ENCODE assay signal across 32 cellular contexts in the genomic region with DNA sequence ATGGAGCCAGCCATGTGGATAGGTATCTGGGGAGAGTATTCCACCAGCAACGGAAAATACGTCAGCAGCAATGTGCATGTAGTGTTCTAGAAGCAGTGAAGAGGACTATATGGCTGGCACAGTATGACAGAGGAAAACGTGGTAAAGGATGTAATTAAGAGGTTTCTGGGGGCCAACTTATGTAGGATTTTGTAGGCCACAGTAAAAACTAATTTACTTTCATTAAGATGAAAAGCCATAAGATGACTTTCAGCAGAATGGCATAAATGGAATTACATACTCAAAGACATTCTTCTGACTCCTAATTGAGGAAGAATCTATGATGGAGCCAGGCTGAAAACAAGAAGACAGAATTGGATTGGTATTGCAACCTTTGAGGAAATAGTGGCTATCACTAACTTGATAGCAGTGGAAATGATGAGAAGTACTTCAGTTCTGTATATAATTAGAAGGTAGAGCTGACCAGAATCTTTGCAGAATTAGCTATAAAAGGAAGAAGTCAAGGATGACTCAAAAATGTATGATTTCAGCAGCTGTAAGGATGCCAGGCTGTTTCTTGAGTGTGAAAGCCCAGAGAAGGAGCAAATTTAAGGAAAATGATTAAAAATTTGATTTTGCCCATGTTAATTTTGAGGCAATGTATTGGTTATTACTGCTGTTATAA.
DNase-seq lines count a peak whose midpoint lies in the region; ATAC-seq, FAIRE-seq and TF ChIP-seq lines count a peak whose summit lies in the region.
"Had no signal": no experiment of that assay in that cellular context is flagged by ENCODE, and none has a peak within 500 bp of the region (broad histone marks: within the 10 kb centered on the region; RNA-seq: fewer than 3 reads in every experiment).

No MANE protein-coding gene starts in this region.

- TF ChIP-seq POLR2A in HepG2 (IDR thresholded peaks at IDR 0.05; ENCODE audit: insufficient read depth in 1 of 2, low read depth in 2 of 2, low read length in 2 of 2) (no peak), heart left ventricle (IDR thresholded peaks at IDR 0.05) (no peak)

- no peak overlapping the region for H3K27ac ChIP-seq in PC-3 (ENCODE audit: low read length)
- no peak overlapping the region for H3K27ac ChIP-seq in HepG2 (ENCODE audit: extremely low read length, insufficient read depth, low read length)
- no peak overlapping the region for H3K27ac ChIP-seq in heart left ventricle
- H3K27ac ChIP-seq: gastroesophageal sphincter, sigmoid colon, SJSA1, upper lobe of left lung had no signal

- no peaks in the 10 kb centered on the region for H3K36me3 ChIP-seq in PC-3 (ENCODE audit: low read depth, low read length)
- H3K36me3 ChIP-seq in HepG2 (replicated peaks in 1 of 2; ENCODE audit: control insufficient read depth in 1 of 2, insufficient read depth in 2 of 2, low read length in 2 of 2): 0 out of 5 replicates have a peak, but pooled peaks cover 0 to 3% of the 10 kb centered on the region in 2 experiments
- H3K36me3 ChIP-seq in heart left ventricle: no peaks in the 10 kb centered on the region
- H3K36me3 ChIP-seq: gastroesophageal sphincter, sigmoid colon, SJSA1, upper lobe of left lung had no signal

- H4K20me1 ChIP-seq in PC-3 (ENCODE audit: low read length): no peaks in the 10 kb centered on the region
- no peaks in the 10 kb centered on the region for H4K20me1 ChIP-seq in HepG2 (ENCODE audit: insufficient read depth, low read length)

- TF ChIP-seq EP300 in HepG2 (IDR thresholded peaks at IDR 0.05; ENCODE audit: low read depth in 2 of 2, low read length in 2 of 2) (no peak), HepG2 (CRISPR knock-in tag; IDR thresholded peaks at IDR 0.05; ENCODE audit: borderline replicate concordance) (no peak)

- TF ChIP-seq CTCF in PC-3 (conservative IDR thresholded peaks at IDR 0.05; ENCODE audit: low read depth, low read length) (no peak), choroid plexus epithelial cell (conservative IDR thresholded peaks at IDR 0.05; ENCODE audit: low read depth, low read length) (no peak), HepG2 (CRISPR knock-in tag; IDR thresholded peaks at IDR 0.05) (no peak), heart left ventricle (IDR thresholded peaks at IDR 0.05) (no peak)

- WGBS in HepG2 (ENCODE audit: low lambda C conversion rate): 76% methylated on average over 3 of the region's 3 CpGs
- WGBS in heart left ventricle, 4 donors: 64 to 69% (median 68%) methylated on average over 3 of the region's 3 CpGs

- TF ChIP-seq RAD21 in HepG2 (CRISPR knock-in tag; IDR thresholded peaks at IDR 0.05): no peak

- DNase-seq in AG08395 (ENCODE audit: low spot score) (peak; percentile 14), PC-3 (peak; percentile 49), choroid plexus epithelial cell (ENCODE audit: low read depth) (peak; percentile 17), iris pigment epithelial cell (ENCODE audit: low read depth) (peak; percentile 16), COR-L47 (lab: John Stamatoyannopoulos, UW) (no peak), HepG2 (ENCODE audit: low spot score) (no peak), heart left ventricle (no peak), SHP77 (lab: John Stamatoyannopoulos, UW) (no peak)
- DNase-seq: 8988T; activated CD4-positive, alpha-beta T cell treated with anti-CD3 and anti-CD28 coated beads for 48 hours; AML-193; aorta; caudate nucleus; CD4-positive, alpha-beta T cell; hippocampal formation; left cardiac atrium; mucosa of descending colon; natural killer cell; NCI-H1048; NCI-H446; NCI-H82; occipital lobe; sigmoid colon; stimulated activated CD4-positive, alpha-beta T cell treated with anti-CD3 and anti-CD28 coated beads, Interleukin-4, amount 100 ng/mL, for 4 hours; T-cell; upper lobe of left lung had no signal

- no peaks in the 10 kb centered on the region for H3K79me2 ChIP-seq in PC-3 (ENCODE audit: low read length)
- no peaks in the 10 kb centered on the region for H3K79me2 ChIP-seq in HepG2 (ENCODE audit: insufficient read depth, low read length)

- H3F3A ChIP-seq in PC-3 (ENCODE audit: low read length, unreplicated experiment): no peaks in the 10 kb centered on the region

- no peaks in the 10 kb centered on the region for H3K9me3 ChIP-seq in PC-3 (ENCODE audit: low read length)
- no peaks in the 10 kb centered on the region for H3K9me3 ChIP-seq in HepG2 (ENCODE audit: low read length)
- H3K9me3 ChIP-seq in heart left ventricle: no peaks in the 10 kb centered on the region
- H3K9me3 ChIP-seq: gastroesophageal sphincter, mucosa of descending colon, sigmoid colon, SJSA1, upper lobe of left lung had no signal

- H3K9ac ChIP-seq in PC-3 (ENCODE audit: low read length): no peak overlapping the region
- H3K9ac ChIP-seq in HepG2 (ENCODE audit: insufficient read depth, low read depth, low read length): no peak overlapping the region

- H3K4me3 ChIP-seq in PC-3 (ENCODE audit: low read length): no peak overlapping the region
- H3K4me3 ChIP-seq in choroid plexus epithelial cell (ENCODE audit: low read depth, low read length): no peak overlapping the region
- no peak overlapping the region for H3K4me3 ChIP-seq in HepG2 (replicated peaks in 1 of 3; ENCODE audit: insufficient read depth in 1 of 3, low read depth in 2 of 3, low read length in 3 of 3)
- no peak overlapping the region for H3K4me3 ChIP-seq in heart left ventricle
- H3K4me3 ChIP-seq: gastroesophageal sphincter, mucosa of descending colon, sigmoid colon, SJSA1, upper lobe of left lung had no signal

- ATAC-seq in PC-3: peak; percentile 63
- no peak for ATAC-seq in HepG2
- no peak for ATAC-seq in heart left ventricle
- ATAC-seq: activated naive CD4-positive, alpha-beta T cell treated with anti-CD3 and anti-CD28 coated beads, Interleukin-2, amount 50 U/mL, for 72 hours; esophagus mucosa; gastroesophageal sphincter; left cardiac atrium; mucosa of descending colon; natural killer cell; stimulated activated effector memory CD8-positive, alpha-beta T cell treated with anti-CD3 and anti-CD28 coated beads, Interleukin-12 subunit alpha, Interleukin-12 subunit beta, amount 100 ng/mL, for 72 hours; T-cell had no signal

- H3K27me3 ChIP-seq in PC-3 (ENCODE audit: low read length): no peaks in the 10 kb centered on the region
- no peaks in the 10 kb centered on the region for H3K27me3 ChIP-seq in HepG2 (ENCODE audit: control insufficient read depth in 1 of 2, insufficient read depth in 2 of 2, low read length in 2 of 2)
- H3K27me3 ChIP-seq in heart left ventricle: no peaks in the 10 kb centered on the region
- H3K27me3 ChIP-seq: gastroesophageal sphincter, sigmoid colon, SJSA1, upper lobe of left lung had no signal

- intact Hi-C loops in PC-3 (cut with micrococcal nuclease) (no loop called here), HepG2 (cut with micrococcal nuclease; ENCODE audit: unreplicated experiment) (no loop called here), heart left ventricle (cut with DNase I) (no loop called here)

- CTCF ChIA-PET in PC-3 (lab: Charles Lee) (interaction anchor here (0.8 kb wide), 1 partner anchor 308 kb away, joined by 4 read pairs; no protein-coding TSS in a partner anchor), HepG2 (lab: Yijun Ruan, JAX; ENCODE audit: low intra/inter-chr PET ratio, low total read pairs) (no interaction called here)

- H3K4me1 ChIP-seq in PC-3 (ENCODE audit: insufficient read depth, low read length): peaks cover 31% of the 10 kb centered on the region
- H3K4me1 ChIP-seq in HepG2 (ENCODE audit: insufficient read depth, low read length): no peaks in the 10 kb centered on the region
- H3K4me1 ChIP-seq in heart left ventricle: no peaks in the 10 kb centered on the region
- H3K4me1 ChIP-seq: gastroesophageal sphincter, sigmoid colon, SJSA1, upper lobe of left lung had no signal

- H2AFZ ChIP-seq in PC-3 (ENCODE audit: low read length) (no peak overlapping the region), HepG2 (ENCODE audit: low read length) (no peak overlapping the region)

- no peaks in the 10 kb centered on the region for H3K9me2 ChIP-seq in PC-3 (replicated peaks; ENCODE audit: low read length)

- BruUV-seq in PC-3 (replicated peaks; lab: Mats Ljungman, UMichigan) (no TSS peak), HepG2 (replicated peaks; lab: Mats Ljungman, UMichigan) (no TSS peak)

- FAIRE-seq in HepG2 (lab: Jason Lieb, UNC): no peak
- FAIRE-seq: GM12891 had no signal

- H3K4me2 ChIP-seq in PC-3 (ENCODE audit: low read length) (no peak overlapping the region), HepG2 (ENCODE audit: low read depth, low read length) (no peak overlapping the region)

- POLR2A ChIA-PET in PC-3 (lab: Charles Lee; ENCODE audit: unreplicated experiment) (no interaction called here), HepG2 (lab: Yijun Ruan, JAX) (no interaction called here)

- in situ Hi-C loops in HepG2 (cut with HindIII; ENCODE audit: extremely low pct_ligation_motif_present, low pct_unique_long_range_greater_than_20kb): no loop called here

TF ChIP-seq in HepG2, 621 proteins besides CTCF, POLR2A, EP300 and RAD21 (continues in another document):
- TF ChIP-seq ZNF18 (CRISPR knock-in tag; IDR thresholded peaks at IDR 0.05; ENCODE audit: insufficient replicate concordance) (no peak), JARID2 (CRISPR knock-in tag; IDR thresholded peaks at IDR 0.05; ENCODE audit: insufficient replicate concordance) (no peak), WIZ (CRISPR knock-in tag; IDR thresholded peaks at IDR 0.05) (no peak), ZNF790 (CRISPR knock-in tag; IDR thresholded peaks at IDR 0.05; ENCODE audit: borderline replicate concordance) (no peak)
- TF ChIP-seq, protein P1, sequence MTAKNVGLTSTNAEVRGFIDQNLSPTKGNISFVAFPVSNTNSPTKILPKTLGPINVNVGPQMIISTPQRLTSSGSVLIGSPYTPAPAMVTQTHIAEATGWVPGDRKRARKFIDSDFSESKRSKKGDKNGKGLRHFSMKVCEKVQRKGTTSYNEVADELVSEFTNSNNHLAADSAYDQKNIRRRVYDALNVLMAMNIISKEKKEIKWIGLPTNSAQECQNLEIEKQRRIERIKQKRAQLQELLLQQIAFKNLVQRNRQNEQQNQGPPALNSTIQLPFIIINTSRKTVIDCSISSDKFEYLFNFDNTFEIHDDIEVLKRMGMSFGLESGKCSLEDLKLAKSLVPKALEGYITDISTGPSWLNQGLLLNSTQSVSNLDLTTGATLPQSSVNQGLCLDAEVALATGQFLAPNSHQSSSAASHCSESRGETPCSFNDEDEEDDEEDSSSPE (CRISPR knock-in tag; IDR thresholded peaks at IDR 0.05): no peak

Comparison
In these comparisons a context has a peak if more than half of its experiments do, and no peak if none do; other contexts are left out.
1. DNase-seq: peak in AG08395 (single experiment), PC-3 (single experiment), choroid plexus epithelial cell (single experiment) and iris pigment epithelial cell (single experiment); none in COR-L47 (single experiment), HepG2 (single experiment), heart left ventricle (0 of 5) and SHP77 (0 of 2).